ENCODE assay signal across 38 cellular contexts in the genomic region with DNA sequence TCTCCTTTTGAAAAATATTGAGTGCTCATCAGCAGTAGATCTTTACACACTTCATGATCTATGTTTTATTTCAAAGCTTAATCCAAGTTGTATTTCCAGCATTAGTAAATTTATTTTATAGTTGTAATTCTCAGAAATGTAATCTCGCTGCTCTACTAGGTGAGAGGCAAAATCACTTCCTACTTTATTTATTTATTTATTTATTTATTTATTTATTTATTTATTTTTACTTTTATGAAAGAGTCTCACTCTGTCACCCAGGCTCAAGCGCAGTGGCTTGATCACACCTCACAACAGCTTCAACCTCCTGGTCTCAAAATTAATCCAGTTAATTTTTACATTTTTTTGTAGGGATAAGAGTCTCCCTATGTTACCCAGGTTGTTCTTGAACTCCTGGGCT.
"Had no signal": no experiment of that assay in that cellular context is flagged by ENCODE, and none has a peak within 500 bp of the region (broad histone marks: within the 10 kb centered on the region; RNA-seq: fewer than 3 reads in every experiment).

No MANE protein-coding gene starts in this region.

- DNase-seq: activated CD4-positive, alpha-beta memory T cell treated with anti-CD3 and anti-CD28 coated beads for 36 hours; activated CD4-positive, alpha-beta T cell treated with anti-CD3 and anti-CD28 coated beads for 1 hour; activated CD4-positive, alpha-beta T cell treated with anti-CD3 and anti-CD28 coated beads for 36 hours; activated CD4-positive, alpha-beta T cell treated with anti-CD3 and anti-CD28 coated beads, Interleukin-2, amount 10 ng/mL, durations not matched to agents 24 days and 14 days; activated CD4-positive, alpha-beta T cell treated with anti-CD3 and anti-CD28 coated beads, Interleukin-2, amount 50 U/mL, for 1 hour; activated CD4-positive, alpha-beta T cell treated with anti-CD3 and anti-CD28 coated beads, Interleukin-2, amount 50 U/mL, for 4 hours; activated CD4-positive, CD25-positive, alpha-beta regulatory T cell; activated CD8-positive, alpha-beta memory T cell treated with anti-CD3 and anti-CD28 coated beads, Interleukin-2, amount 50 U/mL, for 4 hours; activated CD8-positive, alpha-beta T cell treated with anti-CD3 and anti-CD28 coated beads for 36 hours; activated effector memory CD4-positive, alpha-beta T cell treated with anti-CD3 and anti-CD28 coated beads, Interleukin-2, amount 50 U/mL, for 16 hours; activated gamma-delta T cell treated with Interleukin-2 at 50 U/mL for 16 hours; activated naive CD4-positive, alpha-beta T cell; activated naive CD4-positive, alpha-beta T cell treated with anti-CD3 and anti-CD28 coated beads for 36 hours; activated naive CD4-positive, alpha-beta T cell treated with anti-CD3 and anti-CD28 coated beads, Interleukin-2, amount 50 U/mL, for 16 hours; activated naive CD8-positive, alpha-beta T cell treated with anti-CD3 and anti-CD28 coated beads for 36 hours; activated T-cell treated with anti-CD3 and anti-CD28 coated beads for 4 hours; activated T-cell treated with anti-CD3 and anti-CD28 coated beads, Interleukin-2, amount 50 U/mL, for 1 hour; activated T-cell treated with anti-CD3 and anti-CD28 coated beads, Interleukin-2, amount 50 U/mL, for 4 hours; activated T-cell treated with anti-CD3 and anti-CD28 coated beads, Interleukin-2, amount 50 U/mL, for 72 hours; adrenal gland; amniotic stem cell; aorta; body of pancreas; brain microvascular endothelial cell; central memory CD4-positive, alpha-beta T cell; T-helper 1 cell; T-helper 2 cell; T-helper 9 cell; WERI-Rb-1 had no signal

- H3K27ac Mint-ChIP-seq: activated CD4-positive, alpha-beta memory T cell treated with anti-CD3 and anti-CD28 coated beads for 36 hours; activated CD4-positive, alpha-beta T cell treated with anti-CD3 and anti-CD28 coated beads for 36 hours; activated CD4-positive, alpha-beta T cell treated with anti-CD3 and anti-CD28 coated beads, Interleukin-2, amount 10 ng/mL, durations not matched to agents 24 days and 14 days; activated CD8-positive, alpha-beta T cell treated with anti-CD3 and anti-CD28 coated beads for 36 hours; activated naive CD4-positive, alpha-beta T cell treated with anti-CD3 and anti-CD28 coated beads for 36 hours; activated naive CD4-positive, alpha-beta T cell treated with anti-CD3 and anti-CD28 coated beads, Interleukin-2, amount 50 U/mL, for 72 hours; activated naive CD8-positive, alpha-beta T cell treated with anti-CD3 and anti-CD28 coated beads for 36 hours; activated T-cell treated with anti-CD3 and anti-CD28 coated beads, Interleukin-2, amount 50 U/mL, for 72 hours; activated T-helper 1 cell treated with anti-CD3 and anti-CD28 coated beads, Interleukin-12 subunit alpha, Interleukin-12 subunit beta, Interleukin-2, Interleukin-4 antibody, amounts not matched to agents 30 ng/mL and 10 ng/mL and 1 ng/mL, durations not matched to agents 14 hours and 24 hours and 36 hours; activated T-helper 17 cell treated with anti-CD3 and anti-CD28 coated beads, Interleukin-2, amount 50 U/mL, for 72 hours; T-helper 1 cell treated with Interleukin-12 subunit alpha and Interleukin-12 subunit beta and Interleukin-4 antibody, amounts not matched to agents 30 μg/mL and 1 μg/mL, for 36 hours; T-helper 2 cell treated with Interferon-gamma antibody and Interleukin-4, amounts not matched to agents 5 μg/mL and 100 μg/mL, for 36 hours; WTC11 had no signal

- H3K4me1 Mint-ChIP-seq: activated CD4-positive, alpha-beta T cell treated with anti-CD3 and anti-CD28 coated beads for 36 hours; activated CD4-positive, alpha-beta T cell treated with anti-CD3 and anti-CD28 coated beads, Interleukin-2, amount 10 ng/mL, durations not matched to agents 24 days and 14 days; activated naive CD8-positive, alpha-beta T cell treated with anti-CD3 and anti-CD28 coated beads for 36 hours; activated T-helper 17 cell treated with anti-CD3 and anti-CD28 coated beads, Interleukin-2, amount 50 U/mL, for 72 hours; WTC11 had no signal

- H3K4me1 ChIP-seq: adrenal gland, body of pancreas, breast epithelium had no signal

- ATAC-seq: activated CD4-positive, alpha-beta T cell treated with anti-CD3 and anti-CD28 coated beads for 36 hours; activated CD4-positive, CD25-positive, alpha-beta regulatory T cell treated with anti-CD3 and anti-CD28 coated beads, Interleukin-2, amount 50 U/mL, for 24 hours; activated CD8-positive, alpha-beta T cell treated with anti-CD3 and anti-CD28 coated beads for 36 hours; activated naive CD4-positive, alpha-beta T cell treated with anti-CD3 and anti-CD28 coated beads, Interleukin-2, amount 50 U/mL, for 72 hours; activated T-cell treated with anti-CD3 and anti-CD28 coated beads, Interleukin-2, amount 50 U/mL, for 4 hours; activated T-cell treated with anti-CD3 and anti-CD28 coated beads, Interleukin-2, amount 50 U/mL, for 72 hours; activated T-helper 17 cell treated with anti-CD3 and anti-CD28 coated beads, Interleukin-2, amount 50 U/mL, for 72 hours; body of pancreas; WTC11 had no signal

- H3K27me3 Mint-ChIP-seq: activated CD4-positive, alpha-beta memory T cell treated with anti-CD3 and anti-CD28 coated beads for 36 hours; activated CD4-positive, alpha-beta T cell treated with anti-CD3 and anti-CD28 coated beads for 36 hours; activated CD4-positive, alpha-beta T cell treated with anti-CD3 and anti-CD28 coated beads, Interleukin-2, amount 10 ng/mL, durations not matched to agents 24 days and 14 days; activated CD8-positive, alpha-beta T cell treated with anti-CD3 and anti-CD28 coated beads for 36 hours; activated naive CD8-positive, alpha-beta T cell treated with anti-CD3 and anti-CD28 coated beads for 36 hours; activated T-helper 17 cell treated with anti-CD3 and anti-CD28 coated beads, Interleukin-2, amount 50 U/mL, for 72 hours had no signal

- H3K36me3 ChIP-seq: adrenal gland, brain microvascular endothelial cell, breast epithelium, WERI-Rb-1 had no signal

- H3K27ac ChIP-seq: adrenal gland, body of pancreas, brain microvascular endothelial cell, breast epithelium, WERI-Rb-1 had no signal

- H3K9me3 ChIP-seq: adrenal gland, body of pancreas, breast epithelium had no signal

- H3K4me3 Mint-ChIP-seq: activated CD4-positive, alpha-beta memory T cell treated with anti-CD3 and anti-CD28 coated beads for 36 hours; activated CD4-positive, alpha-beta T cell treated with anti-CD3 and anti-CD28 coated beads for 36 hours; activated CD4-positive, alpha-beta T cell treated with anti-CD3 and anti-CD28 coated beads, Interleukin-2, amount 10 ng/mL, durations not matched to agents 24 days and 14 days; activated CD8-positive, alpha-beta T cell treated with anti-CD3 and anti-CD28 coated beads for 36 hours; activated naive CD4-positive, alpha-beta T cell treated with anti-CD3 and anti-CD28 coated beads for 36 hours; activated naive CD8-positive, alpha-beta T cell treated with anti-CD3 and anti-CD28 coated beads for 36 hours; activated T-cell treated with anti-CD3 and anti-CD28 coated beads, Interleukin-2, amount 50 U/mL, for 4 hours; activated T-cell treated with anti-CD3 and anti-CD28 coated beads, Interleukin-2, amount 50 U/mL, for 72 hours; activated T-helper 1 cell treated with anti-CD3 and anti-CD28 coated beads, Interleukin-12 subunit alpha, Interleukin-12 subunit beta, Interleukin-2, Interleukin-4 antibody, amounts not matched to agents 30 ng/mL and 10 ng/mL and 1 ng/mL, durations not matched to agents 14 hours and 24 hours and 36 hours; activated T-helper 17 cell treated with anti-CD3 and anti-CD28 coated beads, Interleukin-2, amount 50 U/mL, for 72 hours; T-helper 1 cell treated with Interleukin-12 subunit alpha and Interleukin-12 subunit beta and Interleukin-4 antibody, amounts not matched to agents 30 μg/mL and 1 μg/mL, for 36 hours; T-helper 2 cell treated with Interferon-gamma antibody and Interleukin-4, amounts not matched to agents 5 μg/mL and 100 μg/mL, for 36 hours; WTC11 had no signal

- H3K27me3 ChIP-seq: adrenal gland, brain microvascular endothelial cell, breast epithelium had no signal

- FAIRE-seq: astrocyte had no signal

- H3K9me3 Mint-ChIP-seq: activated CD4-positive, alpha-beta memory T cell treated with anti-CD3 and anti-CD28 coated beads for 36 hours; activated CD4-positive, alpha-beta T cell treated with anti-CD3 and anti-CD28 coated beads, Interleukin-2, amount 10 ng/mL, durations not matched to agents 24 days and 14 days; activated CD8-positive, alpha-beta T cell treated with anti-CD3 and anti-CD28 coated beads for 36 hours; activated naive CD4-positive, alpha-beta T cell treated with anti-CD3 and anti-CD28 coated beads for 36 hours; activated naive CD4-positive, alpha-beta T cell treated with anti-CD3 and anti-CD28 coated beads, Interleukin-2, amount 50 U/mL, for 72 hours; activated naive CD8-positive, alpha-beta T cell treated with anti-CD3 and anti-CD28 coated beads for 36 hours; activated T-cell treated with anti-CD3 and anti-CD28 coated beads, Interleukin-2, amount 50 U/mL, for 4 hours; activated T-cell treated with anti-CD3 and anti-CD28 coated beads, Interleukin-2, amount 50 U/mL, for 72 hours; activated T-helper 1 cell treated with anti-CD3 and anti-CD28 coated beads, Interleukin-12 subunit alpha, Interleukin-12 subunit beta, Interleukin-2, Interleukin-4 antibody, amounts not matched to agents 30 ng/mL and 10 ng/mL and 1 ng/mL, durations not matched to agents 14 hours and 24 hours and 36 hours; activated T-helper 17 cell treated with anti-CD3 and anti-CD28 coated beads, Interleukin-2, amount 50 U/mL, for 72 hours; T-helper 1 cell treated with Interleukin-12 subunit alpha and Interleukin-12 subunit beta and Interleukin-4 antibody, amounts not matched to agents 30 μg/mL and 1 μg/mL, for 36 hours; T-helper 2 cell treated with Interferon-gamma antibody and Interleukin-4, amounts not matched to agents 5 μg/mL and 100 μg/mL, for 36 hours had no signal

- H3K4me3 ChIP-seq: adrenal gland, body of pancreas, breast epithelium had no signal

- H3K36me3 Mint-ChIP-seq: activated CD4-positive, alpha-beta memory T cell treated with anti-CD3 and anti-CD28 coated beads for 36 hours; activated naive CD4-positive, alpha-beta T cell treated with anti-CD3 and anti-CD28 coated beads, Interleukin-2, amount 50 U/mL, for 72 hours; activated naive CD8-positive, alpha-beta T cell treated with anti-CD3 and anti-CD28 coated beads for 36 hours had no signal
